Comparison of ENCODE assay signal across 34 cellular contexts in genomic region chr22:50568626-50569025, GRCh38. TPM values are rescaled to one million over a fixed set of nuclear protein-coding genes. Genes with fewer than 3 reads are reported as not detected.
DNase-seq lines count a peak whose midpoint lies in the region; ATAC-seq, FAIRE-seq and TF ChIP-seq lines count a peak whose summit lies in the region.
"Had no signal": no experiment of that assay in that cellular context is flagged by ENCODE, and none has a peak within 500 bp of the region (broad histone marks: within the 10 kb centered on the region; RNA-seq: fewer than 3 reads in every experiment).

No MANE protein-coding gene starts in this region.

- CTCF ChIA-PET in K562 (lab: Yijun Ruan, JAX; ENCODE audit: low intra/inter-chr PET ratio), result no interaction called here

- intact Hi-C loops in K562 (cut with micrococcal nuclease), result no loop called here

- H4K20me1 ChIP-seq in K562 (replicated peaks; ENCODE audit: control insufficient read depth, insufficient read depth, low read length), result no peaks in the 10 kb centered on the region

- H3K4me1 ChIP-seq in K562 (replicated peaks in 1 of 2; ENCODE audit: control insufficient read depth in 2 of 2, insufficient read depth in 2 of 2, low read length in 2 of 2), result peaks cover 0 to 11% of the 10 kb centered on the region in 2 experiments; a peak in 3 of 5 replicates
- H3K4me1 ChIP-seq: prostate gland had no signal

- no peaks in the 10 kb centered on the region for H3K9me1 ChIP-seq in K562 (ENCODE audit: control insufficient read depth, insufficient read depth, low read length)

- TF ChIP-seq CTCF in K562 (IDR thresholded peaks at IDR 0.05 in 2 of 3, conservative IDR thresholded peaks at IDR 0.05 in 1 of 3; ENCODE audit: insufficient read depth in 2 of 3, low read depth in 1 of 3, low read length in 3 of 3), result no peak

- H3K36me3 ChIP-seq in K562 (ENCODE audit: control insufficient read depth, insufficient read depth, low read length), result no peaks in the 10 kb centered on the region
- H3K36me3 ChIP-seq: prostate gland had no signal

- H3K79me2 ChIP-seq in K562 (ENCODE audit: control insufficient read depth, insufficient read depth, low read length), result no peaks in the 10 kb centered on the region

- ATAC-seq in K562, result no peak
- ATAC-seq in left lobe of liver, result peak; percentile 74
- no peak for ATAC-seq in SK-N-SH treated with all-trans-retinoic acid at 6 μM for 48 hours
- no peak for ATAC-seq in GM19397 (IDR thresholded peaks at IDR 0.05; ENCODE audit: unreplicated experiment)
- ATAC-seq: stimulated activated memory B cell treated with anti-CD40 and anti-IgM and Interleukin-4, amounts not matched to agents 10 μg/mL and 1 μg/mL and 100 μg/mL, for 72 hours; WTC11 had no signal

- FAIRE-seq in K562 (lab: Jason Lieb, UNC), result peak; percentile 60
- FAIRE-seq: colon, D721Med, GM18507, GM19239 had no signal

- peak overlapping the region in 1 of 2 experiments; percentile 35; a peak in 1 of 4 replicates for H3K9ac ChIP-seq in K562 (ENCODE audit: insufficient read depth in 1 of 2, low read depth in 2 of 2, low read length in 2 of 2)

- H3K27me3 ChIP-seq in K562 (ENCODE audit: control insufficient read depth in 2 of 2, insufficient read depth in 2 of 2, low read length in 2 of 2), result no peaks in the 10 kb centered on the region
- H3K27me3 ChIP-seq: cardiac muscle cell, Peyer's patch had no signal

- no TSS peak for BruUV-seq in K562 (replicated peaks; lab: Mats Ljungman, UMichigan)

- no peak for TF ChIP-seq EP300 in K562 (IDR thresholded peaks at IDR 0.05; ENCODE audit: low read length)

- POLR2A ChIA-PET in K562 (lab: Yijun Ruan, JAX), result interaction anchor here (0.9 kb wide), 1 partner anchor 14 kb away, joined by 3 read pairs; the partner anchor contains the start of gene CHKB

- WGBS in K562 (ENCODE audit: insufficient coverage, low coverage, missing lambda C conversion rate), result 54% methylated on average over 7 of the region's 7 CpGs

- no peak overlapping the region for H2AFZ ChIP-seq in K562 (ENCODE audit: low read depth, low read length)

- DNase-seq in DMS53 (lab: John Stamatoyannopoulos, UW) (peak; percentile 58), K562 (ENCODE audit: extremely low read depth in 1 of 4, low spot score in 3 of 4) (peak in 1 of 4 experiments; percentile 29), left lobe of liver (ENCODE audit: low spot score) (peak; percentile 81), renal cortical epithelial cell (ENCODE audit: low read depth) (peak; percentile 23), Ammon's horn (ENCODE audit: low spot score) (no peak), NCI-H1930 (lab: John Stamatoyannopoulos, UW) (no peak)
- DNase-seq: activated CD4-positive, alpha-beta T cell treated with anti-CD3 and anti-CD28 coated beads, Interleukin-2, amount 10 ng/mL, durations not matched to agents 24 days and 14 days; head of caudate nucleus; islet precursor cell; Kasumi-1; naive B cell; NCI-H146; NCI-H446; NCI-H774; substantia nigra had no signal

- no peak for TF ChIP-seq POLR2A in K562 (conservative IDR thresholded peaks at IDR 0.05)

- TF ChIP-seq RAD21 in K562 (CRISPR knock-in tag; conservative IDR thresholded peaks at IDR 0.05 in 1 of 2, IDR thresholded peaks at IDR 0.05 in 1 of 2), result no peak

- no peak overlapping the region for H3K4me2 ChIP-seq in K562 (ENCODE audit: insufficient read depth, low read length)

- in situ Hi-C loops in K562 (cut with MboI), result loop anchor here (5.0 kb wide), 1 partner anchor 46 kb away; no protein-coding TSS in a partner anchor

- no peak overlapping the region for H3K27ac ChIP-seq in K562 (ENCODE audit: extremely low read depth, low read depth, low read length)
- H3K27ac ChIP-seq: cardiac muscle cell, neutrophil, Peyer's patch, prostate gland had no signal

- no peak overlapping the region for H3K4me3 ChIP-seq in K562
- H3K4me3 ChIP-seq: cardiac muscle cell, Peyer's patch, prostate gland had no signal

- no peaks in the 10 kb centered on the region for H3K9me3 ChIP-seq in K562 (replicated peaks; ENCODE audit: control insufficient read depth, insufficient read depth, low read depth, low read length)
- H3K9me3 ChIP-seq: neutrophil, Peyer's patch, prostate gland had no signal

RNA-seq across cellular contexts. Expression of gene SYCE3, which starts 5.9 kb away (rescaled TPM):
- total RNA-seq in K562 (2011; cell fraction: chromatin; rRNA removed; ENCODE audit: low replicate concordance), result not detected in 2 replicates
- total RNA-seq in K562 (2011; cell fraction: nucleolus; rRNA removed), result not detected in 2 replicates
- not detected in 2 replicates for total RNA-seq in K562 (2011; cell fraction: nucleoplasm; rRNA removed)
- total RNA-seq in K562 (2014; rRNA removed), result not detected in 2 replicates
- total RNA-seq in K562 (2014; rRNA removed; fragmentation: Illumina TruSeq; extraction: Trizol), result not detected in 2 replicates
- total RNA-seq in K562 (2015; rRNA removed; fragmentation: Illumina TruSeq; extraction: Trizol), result not detected in 2 replicates
- total RNA-seq in K562 (2021), result not detected in 2 replicates
- not detected in 2 replicates for polyA plus RNA-seq in K562 (2011; rRNA removed)
- 1.8 TPM in 1 of 2 replicates, not detected in the other for polyA plus RNA-seq in K562 (2011; cell fraction: cytosol; rRNA removed)
- 0.38 TPM in 1 of 2 replicates, not detected in the other for polyA plus RNA-seq in K562 (2011; cell fraction: nucleus; rRNA removed)
- 0.23 and 1.1 TPM in 2 replicates for polyA plus RNA-seq in K562 (2012)
- not detected in 2 replicates for polyA plus RNA-seq in K562 (2014; fragmentation: Illumina TruSeq; extraction: Trizol)
- polyA plus RNA-seq in K562 (2014; fragmentation: Nextera tagmentation; extraction: Ambion mirVana), result under 1 TPM in 1 of 2 experiments, not detected in 1; 0.56 TPM
- not detected in 2 replicates for polyA plus RNA-seq in K562 (2014; rRNA removed)
- polyA minus RNA-seq in K562 (2011; rRNA and poly(A)+ RNA removed), result not detected in 2 replicates
- not detected in 2 replicates for polyA minus RNA-seq in K562 (2011; cell fraction: cytosol; rRNA and poly(A)+ RNA removed)
- not detected in 2 replicates for polyA minus RNA-seq in K562 (2011; cell fraction: nucleus; rRNA and poly(A)+ RNA removed)
- total RNA-seq in left lobe of liver, result 0.45 TPM
- not detected in 2 replicates for total RNA-seq in renal cortical epithelial cell
- total RNA-seq: activated CD4-positive, alpha-beta T cell treated with anti-CD3 and anti-CD28 coated beads, Interleukin-2, amount 10 ng/mL, durations not matched to agents 24 days and 14 days; activated CD8-positive, alpha-beta memory T cell treated with anti-CD3 and anti-CD28 coated beads for 36 hours; cardiac muscle cell; fibroblast of villous mesenchyme; H4; lower leg skin; Peyer's patch; T-helper 1 cell treated with Interleukin-12 subunit alpha and Interleukin-12 subunit beta and Interleukin-4 antibody, amounts not matched to agents 30 ng/mL and 1 ng/mL, for 36 hours; ureter had no signal
- polyA plus RNA-seq: cardiac muscle cell had no signal

RNA-seq across cellular contexts. Expression of gene CPT1B, which starts 9.6 kb away (rescaled TPM):
- 40.5 and 66.3 TPM in 2 replicates for total RNA-seq in K562 (2011; cell fraction: chromatin; rRNA removed; ENCODE audit: low replicate concordance)
- total RNA-seq in K562 (2011; cell fraction: nucleolus; rRNA removed), result 34.2 and 39.4 TPM in 2 replicates
- total RNA-seq in K562 (2011; cell fraction: nucleoplasm; rRNA removed), result 24.4 and 31.9 TPM in 2 replicates
- 1.6 and 1.9 TPM in 2 replicates for total RNA-seq in K562 (2014; rRNA removed)
- total RNA-seq in K562 (2014; rRNA removed; fragmentation: Illumina TruSeq; extraction: Trizol), result 0.61 and 1.8 TPM in 2 replicates
- total RNA-seq in K562 (2015; rRNA removed; fragmentation: Illumina TruSeq; extraction: Trizol), result 2.3 and 3.0 TPM in 2 replicates
- 3.8 and 4.0 TPM in 2 replicates for total RNA-seq in K562 (2021)
- 3.7 and 7.3 TPM in 2 replicates for polyA plus RNA-seq in K562 (2011; rRNA removed)
- polyA plus RNA-seq in K562 (2011; cell fraction: cytosol; rRNA removed), result 2.9 and 4.0 TPM in 2 replicates
- 59.6 and 64.2 TPM in 2 replicates for polyA plus RNA-seq in K562 (2011; cell fraction: nucleus; rRNA removed)
- polyA plus RNA-seq in K562 (2012), result 5.5 and 18.0 TPM in 2 replicates
- 2.0 and 2.6 TPM in 2 replicates for polyA plus RNA-seq in K562 (2014; fragmentation: Illumina TruSeq; extraction: Trizol)
- polyA plus RNA-seq in K562 (2014; fragmentation: Nextera tagmentation; extraction: Ambion mirVana), result under 1 TPM; 0.35 to 0.59 TPM
- 6.1 and 6.2 TPM in 2 replicates for polyA plus RNA-seq in K562 (2014; rRNA removed)
- 1.4 and 2.8 TPM in 2 replicates for polyA minus RNA-seq in K562 (2011; rRNA and poly(A)+ RNA removed)
- 0.76 TPM in 1 of 2 replicates, not detected in the other for polyA minus RNA-seq in K562 (2011; cell fraction: cytosol; rRNA and poly(A)+ RNA removed)
- polyA minus RNA-seq in K562 (2011; cell fraction: nucleus; rRNA and poly(A)+ RNA removed), result 7.1 and 10.0 TPM in 2 replicates
- total RNA-seq in left lobe of liver, result 24.7 TPM
- 4.0 and 14.6 TPM in 2 replicates for total RNA-seq in renal cortical epithelial cell

RNA-seq across cellular contexts. Expression of gene CHKB, which starts 14.0 kb away (rescaled TPM):
- total RNA-seq in K562 (2011; cell fraction: chromatin; rRNA removed; ENCODE audit: low replicate concordance), result 48.4 and 97.8 TPM in 2 replicates
- total RNA-seq in K562 (2011; cell fraction: nucleolus; rRNA removed), result 53.4 and 65.4 TPM in 2 replicates
- 51.6 and 55.9 TPM in 2 replicates for total RNA-seq in K562 (2011; cell fraction: nucleoplasm; rRNA removed)
- total RNA-seq in K562 (2014; rRNA removed) (11.0 and 14.5 TPM in 2 replicates), K562 (2014; rRNA removed; fragmentation: Illumina TruSeq; extraction: Trizol) (7.7 and 10.3 TPM in 2 replicates), K562 (2015; rRNA removed; fragmentation: Illumina TruSeq; extraction: Trizol) (8.9 and 9.8 TPM in 2 replicates), K562 (2021) (15.2 and 15.9 TPM in 2 replicates), left lobe of liver (32.6 TPM), renal cortical epithelial cell (27.1 and 47.6 TPM in 2 replicates)
- polyA plus RNA-seq in K562 (2011; rRNA removed) (16.3 and 24.8 TPM in 2 replicates), K562 (2014; fragmentation: Illumina TruSeq; extraction: Trizol) (14.4 and 16.2 TPM in 2 replicates), K562 (2014; fragmentation: Nextera tagmentation; extraction: Ambion mirVana) (1 to 10 TPM; 2.7 to 5.3 TPM), K562 (2014; rRNA removed) (19.0 and 31.0 TPM in 2 replicates)
- 9.9 and 12.5 TPM in 2 replicates for polyA plus RNA-seq in K562 (2011; cell fraction: cytosol; rRNA removed)
- 89.3 and 120 TPM in 2 replicates for polyA plus RNA-seq in K562 (2011; cell fraction: nucleus; rRNA removed)
- 10.9 and 32.8 TPM in 2 replicates for polyA plus RNA-seq in K562 (2012)
- 3.2 and 3.7 TPM in 2 replicates for polyA minus RNA-seq in K562 (2011; rRNA and poly(A)+ RNA removed)
- polyA minus RNA-seq in K562 (2011; cell fraction: cytosol; rRNA and poly(A)+ RNA removed), result 1.8 and 4.8 TPM in 2 replicates
- 11.0 and 14.1 TPM in 2 replicates for polyA minus RNA-seq in K562 (2011; cell fraction: nucleus; rRNA and poly(A)+ RNA removed)

RNA-seq across cellular contexts. Expression of gene KLHDC7B, which starts 22.9 kb away (rescaled TPM):
- total RNA-seq in K562 (2011; cell fraction: chromatin; rRNA removed; ENCODE audit: low replicate concordance), result 0.14 and 0.28 TPM in 2 replicates
- total RNA-seq in K562 (2011; cell fraction: nucleolus; rRNA removed), result 0.17 and 0.39 TPM in 2 replicates
- total RNA-seq in K562 (2011; cell fraction: nucleoplasm; rRNA removed), result 0.22 and 0.31 TPM in 2 replicates
- 0.05 and 0.08 TPM in 2 replicates for total RNA-seq in K562 (2014; rRNA removed)
- total RNA-seq in K562 (2014; rRNA removed; fragmentation: Illumina TruSeq; extraction: Trizol), result not detected in 2 replicates
- 0.04 TPM in 2 replicates for total RNA-seq in K562 (2015; rRNA removed; fragmentation: Illumina TruSeq; extraction: Trizol)
- 0.22 TPM in 2 replicates for total RNA-seq in K562 (2021)
- polyA plus RNA-seq in K562 (2011; rRNA removed), result 0.09 TPM in 1 of 2 replicates, not detected in the other
- 0.03 and 0.06 TPM in 2 replicates for polyA plus RNA-seq in K562 (2011; cell fraction: cytosol; rRNA removed)
- 0.11 and 0.27 TPM in 2 replicates for polyA plus RNA-seq in K562 (2011; cell fraction: nucleus; rRNA removed)
- polyA plus RNA-seq in K562 (2012), result 0.52 and 46.0 TPM in 2 replicates
- polyA plus RNA-seq in K562 (2014; fragmentation: Illumina TruSeq; extraction: Trizol), result 0.04 and 0.22 TPM in 2 replicates
- polyA plus RNA-seq in K562 (2014; fragmentation: Nextera tagmentation; extraction: Ambion mirVana), result not detected
- 0.07 and 0.15 TPM in 2 replicates for polyA plus RNA-seq in K562 (2014; rRNA removed)
- 0.03 TPM in 1 of 2 replicates, not detected in the other for polyA minus RNA-seq in K562 (2011; rRNA and poly(A)+ RNA removed)
- 0.36 TPM in 1 of 2 replicates, not detected in the other for polyA minus RNA-seq in K562 (2011; cell fraction: cytosol; rRNA and poly(A)+ RNA removed)
- polyA minus RNA-seq in K562 (2011; cell fraction: nucleus; rRNA and poly(A)+ RNA removed), result 0.13 TPM in 1 of 2 replicates, not detected in the other
- total RNA-seq in left lobe of liver, result 0.05 TPM
- 0.15 and 0.17 TPM in 2 replicates for total RNA-seq in renal cortical epithelial cell
- total RNA-seq: fibroblast of villous mesenchyme, WTC11 had no signal

RNA-seq across cellular contexts. Expression of gene MAPK8IP2, which starts 32.0 kb away (rescaled TPM):
- total RNA-seq in K562 (2011; cell fraction: chromatin; rRNA removed; ENCODE audit: low replicate concordance), result 0.12 TPM in 1 of 2 replicates, not detected in the other
- total RNA-seq in K562 (2011; cell fraction: nucleolus; rRNA removed), result 0.13 and 0.17 TPM in 2 replicates
- 0.07 and 0.23 TPM in 2 replicates for total RNA-seq in K562 (2011; cell fraction: nucleoplasm; rRNA removed)
- total RNA-seq in K562 (2014; rRNA removed), result 0.18 and 0.45 TPM in 2 replicates
- 0.04 TPM in 1 of 2 replicates, not detected in the other for total RNA-seq in K562 (2014; rRNA removed; fragmentation: Illumina TruSeq; extraction: Trizol)
- total RNA-seq in K562 (2015; rRNA removed; fragmentation: Illumina TruSeq; extraction: Trizol), result 0.04 and 0.07 TPM in 2 replicates
- total RNA-seq in K562 (2021), result 0.29 and 0.47 TPM in 2 replicates
- 0.01 and 0.07 TPM in 2 replicates for polyA plus RNA-seq in K562 (2011; rRNA removed)
- 0.07 and 0.18 TPM in 2 replicates for polyA plus RNA-seq in K562 (2011; cell fraction: cytosol; rRNA removed)
- polyA plus RNA-seq in K562 (2011; cell fraction: nucleus; rRNA removed), result 0.13 and 0.14 TPM in 2 replicates
- polyA plus RNA-seq in K562 (2012), result 0.17 and 0.36 TPM in 2 replicates
- 0.03 and 0.17 TPM in 2 replicates for polyA plus RNA-seq in K562 (2014; fragmentation: Illumina TruSeq; extraction: Trizol)
- not detected for polyA plus RNA-seq in K562 (2014; fragmentation: Nextera tagmentation; extraction: Ambion mirVana)
- polyA plus RNA-seq in K562 (2014; rRNA removed), result 0.12 and 0.18 TPM in 2 replicates
- not detected in 2 replicates for polyA minus RNA-seq in K562 (2011; rRNA and poly(A)+ RNA removed)
- 0.36 TPM in 1 of 2 replicates, not detected in the other for polyA minus RNA-seq in K562 (2011; cell fraction: cytosol; rRNA and poly(A)+ RNA removed)
- under 0.01 TPM in 1 of 2 replicates, not detected in the other for polyA minus RNA-seq in K562 (2011; cell fraction: nucleus; rRNA and poly(A)+ RNA removed)
- 0.53 TPM for total RNA-seq in left lobe of liver
- 0.30 and 0.52 TPM in 2 replicates for total RNA-seq in renal cortical epithelial cell
- polyA plus RNA-seq: CD14-positive monocyte had no signal

Comparison
In these comparisons a context has a peak if more than half of its experiments do, and no peak if none do; other contexts are left out.
1. DNase-seq: peak in DMS53 (single experiment), left lobe of liver (single experiment) and renal cortical epithelial cell (single experiment); none in Ammon's horn (single experiment) and NCI-H1930 (0 of 2).